In genomic region chr5:110996742-110997141, GRCh38 we compare ENCODE assay signal across 26 cellular contexts.
"Had no signal": no experiment of that assay in that cellular context is flagged by ENCODE, and none has a peak within 500 bp of the region (broad histone marks: within the 10 kb centered on the region; RNA-seq: fewer than 3 reads in every experiment).

No MANE protein-coding gene starts in this region.

- H3K36me3 ChIP-seq: colonic mucosa, esophagus squamous epithelium, gastrocnemius medialis, heart right ventricle, left lung, lower lobe of right lung had no signal

- DNase-seq: colonic mucosa; cortex of kidney; effector CD8-positive, alpha-beta T cell; effector memory CD8-positive, alpha-beta T cell; endodermal cell; erythroblast; esophagus squamous epithelium; foreskin fibroblast; foreskin melanocyte; gastrocnemius medialis; glutamatergic neuron; head of caudate nucleus; heart right ventricle; hippocampal formation; left cardiac atrium; left lung; left ventricle myocardium superior; lower lobe of right lung; mesenchymal stem cell; mucosa of descending colon; naive B cell had no signal

- H3K4me3 ChIP-seq: colonic mucosa, esophagus squamous epithelium, gastrocnemius medialis, heart right ventricle, left lung, lower lobe of right lung, mucosa of descending colon had no signal

- H3K4me1 ChIP-seq: colonic mucosa, esophagus squamous epithelium, gastrocnemius medialis, heart right ventricle, left lung, lower lobe of right lung had no signal

- H3K9me3 ChIP-seq: colonic mucosa, esophagus squamous epithelium, gastrocnemius medialis, lower lobe of right lung had no signal

- FAIRE-seq: endometrium, islet of Langerhans, keratinocyte had no signal

- ATAC-seq: effector memory CD8-positive, alpha-beta T cell; esophagus mucosa; gastrocnemius medialis; heart right ventricle; left cardiac atrium; left lung; left ventricle myocardium superior; lower lobe of right lung; mucosa of descending colon had no signal

- H3K27ac ChIP-seq: colonic mucosa, epithelial cell of prostate, esophagus squamous epithelium, gastrocnemius medialis, heart right ventricle, left lung, lower lobe of right lung had no signal

- H3K27me3 ChIP-seq: colonic mucosa, esophagus squamous epithelium, gastrocnemius medialis, heart right ventricle, left lung had no signal
